Comparison of ENCODE assay signal across 8 cellular contexts in genomic region chr11:355581-356458, GRCh38. TPM values are rescaled to one million over a fixed set of nuclear protein-coding genes. Genes with fewer than 3 reads are reported as not detected.
A peak's percentile ranks its signal among the peaks of the same experiment; 100 is the strongest.
DNase-seq lines count a peak whose midpoint lies in the region; ATAC-seq and TF ChIP-seq lines count a peak whose summit lies in the region.

No MANE protein-coding gene starts in this region.

- peak; percentile 63 for ATAC-seq in GM19397 (IDR thresholded peaks at IDR 0.05; ENCODE audit: unreplicated experiment)
- peak; percentile 59 to 69 for ATAC-seq in activated CD4-positive, CD25-positive, alpha-beta regulatory T cell treated with anti-CD3 and anti-CD28 coated beads, Interleukin-2, amount 50 U/mL, for 24 hours

- H3K9me3 ChIP-seq in AG04450 (ENCODE audit: control insufficient read depth, insufficient read depth, low read length): peaks cover 8% of the 10 kb centered on the region

- CTCF ChIA-PET in AG04450 (lab: Charles Lee): interaction anchor here (0.6 to 1.5 kb wide), 5 partner anchors 9 to 105 kb away, joined by 3 to 6 read pairs (median 3); no protein-coding TSS in a partner anchor

- no peaks in the 10 kb centered on the region for H3K27me3 ChIP-seq in AG04450 (ENCODE audit: control insufficient read depth, insufficient read depth, low read length)

- H3K4me3 ChIP-seq in AG04450 (ENCODE audit: low read depth, low read length): peak overlapping the region; percentile 45
- peak overlapping the region; percentile 15 to 34 for H3K4me3 ChIP-seq in cardiac fibroblast (replicated peaks in 1 of 2; ENCODE audit: low read depth in 2 of 2, low read length in 2 of 2)

- POLR2A ChIA-PET in AG04450 (lab: Yijun Ruan, JAX): interaction anchor here (0.6 to 1.9 kb wide), 13 partner anchors 11 to 148 kb away, joined by 3 to 8 read pairs (median 4); partner anchors contain the start of genes BET1L, IFITM2 and RIC8A

- TF ChIP-seq CTCF in AG04450 (IDR thresholded peaks at IDR 0.05; ENCODE audit: low read depth, low read length): no peak
- no peak for TF ChIP-seq CTCF in cardiac fibroblast (IDR thresholded peaks at IDR 0.05; ENCODE audit: low read depth, low read length)

- DNase-seq in AG04450 (ENCODE audit: low read depth, low spot score): peak; percentile 93
- peak; percentile 63 for DNase-seq in MV-4-11 (lab: John Stamatoyannopoulos, UW)
- DNase-seq in cardiac fibroblast (ENCODE audit: low read depth in 2 of 2): peak; percentile 94 to 100
- DNase-seq in islet precursor cell: peak; percentile 97
- DNase-seq in stimulated activated CD4-positive, alpha-beta T cell treated with anti-CD3 and anti-CD28 coated beads, Interleukin-12 subunit alpha, Interleukin-12 subunit beta, amount 100 ng/mL, for 4 hours: peak; percentile 85
- no peak for DNase-seq in NK-92 treated with Interleukin-12 subunit alpha and Interleukin-12 subunit beta, amount 100 ng/mL, for 24 hours (lab: John Stamatoyannopoulos, UW)

- H3K27ac ChIP-seq in AG04450 (ENCODE audit: low read depth, low read length): peak overlapping the region; percentile 98

RNA-seq across cellular contexts. Expression of gene B4GALNT4, which starts 13.5 kb away (rescaled TPM):
- 7.8 and 9.5 TPM in 2 replicates for polyA plus RNA-seq in AG04450 (2011; rRNA removed)
- polyA minus RNA-seq in AG04450 (2011; rRNA and poly(A)+ RNA removed): 3.4 and 3.7 TPM in 2 replicates

RNA-seq across cellular contexts. Expression of gene IFITM3, which starts 35.2 kb away (rescaled TPM):
- polyA plus RNA-seq in AG04450 (2011; rRNA removed): 426 and 760 TPM in 2 replicates
- polyA minus RNA-seq in AG04450 (2011; rRNA and poly(A)+ RNA removed): 529 and 721 TPM in 2 replicates

RNA-seq across cellular contexts. Expression of gene PKP3, which starts 38.2 kb away (rescaled TPM):
- polyA plus RNA-seq in AG04450 (2011; rRNA removed): 0.55 and 1.1 TPM in 2 replicates
- 0.61 and 2.6 TPM in 2 replicates for polyA minus RNA-seq in AG04450 (2011; rRNA and poly(A)+ RNA removed)

RNA-seq across cellular contexts. Expression of gene IFITM1, which starts 42.0 kb away (rescaled TPM):
- polyA plus RNA-seq in AG04450 (2011; rRNA removed): 62.1 and 81.6 TPM in 2 replicates
- polyA minus RNA-seq in AG04450 (2011; rRNA and poly(A)+ RNA removed): 50.6 and 68.9 TPM in 2 replicates

RNA-seq across cellular contexts. Expression of gene IFITM2, which starts 48.2 kb away (rescaled TPM):
- 219 and 367 TPM in 2 replicates for polyA plus RNA-seq in AG04450 (2011; rRNA removed)
- 189 and 258 TPM in 2 replicates for polyA minus RNA-seq in AG04450 (2011; rRNA and poly(A)+ RNA removed)
